3 cellular contexts compared by ENCODE assay signal in genomic region chr19:19847781-19848180, GRCh38.
"Had no signal": no experiment of that assay in that cellular context is flagged by ENCODE, and none has a peak within 500 bp of the region (broad histone marks: within the 10 kb centered on the region; RNA-seq: fewer than 3 reads in every experiment).

No MANE protein-coding gene starts in this region.

- H3K4me3 ChIP-seq: GM12878 had no signal

- ATAC-seq: GM12878 had no signal

- DNase-seq: GDM1, GF-D8 had no signal
